In genomic region chr3:120506828-120507774, GRCh38 we compare ENCODE assay signal across 9 cellular contexts. TPM values are rescaled to one million over a fixed set of nuclear protein-coding genes. Genes with fewer than 3 reads are reported as not detected.
A peak's percentile ranks its signal among the peaks of the same experiment; 100 is the strongest.
DNase-seq lines count a peak whose midpoint lies in the region; ATAC-seq and TF ChIP-seq lines count a peak whose summit lies in the region.
"Had no signal": no experiment of that assay in that cellular context is flagged by ENCODE, and none has a peak within 500 bp of the region (broad histone marks: within the 10 kb centered on the region; RNA-seq: fewer than 3 reads in every experiment).

No MANE protein-coding gene starts in this region.

- no peak overlapping the region for H3K4me3 ChIP-seq in gastroesophageal sphincter
- H3K4me3 ChIP-seq: BLaER1 treated with 17β-estradiol and CSF1 and Interleukin-3, amounts not matched to agents 10 nM and 100 nM had no signal

- TF ChIP-seq EP300 in Ishikawa (IDR thresholded peaks at IDR 0.05; ENCODE audit: borderline replicate concordance) (no peak), gastroesophageal sphincter (IDR thresholded peaks at IDR 0.05) (no peak)

- 36 to 43% methylated on average over 6 to 8 of the region's 10 CpGs for WGBS in gastroesophageal sphincter (ENCODE audit: low coverage in 1 of 2), 2 donors

- peaks cover 6 to 22% (median 10%) of the 10 kb centered on the region in 3 donors for H3K4me1 ChIP-seq in gastroesophageal sphincter

- H3K27me3 ChIP-seq in gastroesophageal sphincter, result no peaks in the 10 kb centered on the region
- H3K27me3 ChIP-seq: BLaER1 treated with 17β-estradiol and CSF1 and Interleukin-3, amounts not matched to agents 10 nM and 100 nM had no signal

- ATAC-seq in gastroesophageal sphincter (peak; percentile 57), GM21723 (IDR thresholded peaks at IDR 0.05; ENCODE audit: unreplicated experiment) (no peak)

- H3K9me3 ChIP-seq in gastroesophageal sphincter, result no peaks in the 10 kb centered on the region

- H3K27ac ChIP-seq in gastroesophageal sphincter, result peak overlapping the region in 2 of 4 donors; percentile 46 to 51
- H3K27ac ChIP-seq: BLaER1 treated with 17β-estradiol and CSF1 and Interleukin-3, amounts not matched to agents 10 nM and 100 nM had no signal

- TF ChIP-seq RAD21 in Ishikawa (IDR thresholded peaks at IDR 0.05; ENCODE audit: low read depth), result peak; percentile 65

- H3K36me3 ChIP-seq in gastroesophageal sphincter, result no peaks in the 10 kb centered on the region
- H3K36me3 ChIP-seq: BLaER1 treated with 17β-estradiol and CSF1 and Interleukin-3, amounts not matched to agents 10 nM and 100 nM had no signal

- peak; percentile 59 to 75 (median 72) for TF ChIP-seq CTCF in gastroesophageal sphincter (IDR thresholded peaks at IDR 0.05)

- DNase-seq in NCI-H1092 treated with DMSO at 0.1 percent for 48 hours (lab: John Stamatoyannopoulos, UW) (peak; percentile 3), NCI-H1092 (lab: John Stamatoyannopoulos, UW) (no peak), SKM-1 (lab: John Stamatoyannopoulos, UW; ENCODE audit: unreplicated experiment) (peak; percentile 20), renal cortical epithelial cell (ENCODE audit: low read depth) (peak; percentile 36)
- no peak for DNase-seq in activated naive CD4-positive, alpha-beta T cell treated with anti-CD3 and anti-CD28 coated beads, Interleukin-2, amount 50 U/mL, for 16 hours

- TF ChIP-seq POLR2A in gastroesophageal sphincter (IDR thresholded peaks at IDR 0.05), result no peak

TF ChIP-seq in Ishikawa, 13 proteins besides CTCF, POLR2A, EP300 and RAD21:
- TF ChIP-seq, protein P1, sequence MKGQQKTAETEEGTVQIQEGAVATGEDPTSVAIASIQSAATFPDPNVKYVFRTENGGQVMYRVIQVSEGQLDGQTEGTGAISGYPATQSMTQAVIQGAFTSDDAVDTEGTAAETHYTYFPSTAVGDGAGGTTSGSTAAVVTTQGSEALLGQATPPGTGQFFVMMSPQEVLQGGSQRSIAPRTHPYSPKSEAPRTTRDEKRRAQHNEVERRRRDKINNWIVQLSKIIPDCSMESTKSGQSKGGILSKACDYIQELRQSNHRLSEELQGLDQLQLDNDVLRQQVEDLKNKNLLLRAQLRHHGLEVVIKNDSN (IDR thresholded peaks at IDR 0.05), result no peak
- 0 out of 2 replicates have a peak, but pooled peaks have one; percentile 7 for TF ChIP-seq TEAD4 (IDR thresholded peaks at IDR 0.05)

RNA-seq across cellular contexts. Expression of gene FSTL1, which starts 56.3 kb away (rescaled TPM):
- total RNA-seq in gastroesophageal sphincter (1,000 to 10,000 TPM in 1 of 4 donors, 100 to 1,000 TPM in 3; 343 to 1,189 (median 766) TPM), renal cortical epithelial cell (740 and 1,387 TPM in 2 replicates)

Comparison
In these comparisons a context has a peak if more than half of its experiments do, and no peak if none do; other contexts are left out.
1. DNase-seq: peak in NCI-H1092 treated with DMSO at 0.1 percent for 48 hours (single experiment), SKM-1 (single experiment) and renal cortical epithelial cell (single experiment); none in NCI-H1092 (single experiment) and activated naive CD4-positive, alpha-beta T cell treated with anti-CD3 and anti-CD28 coated beads, Interleukin-2, amount 50 U/mL, for 16 hours (single experiment).